Comparison of ENCODE assay signal across 9 cellular contexts in the genomic region with DNA sequence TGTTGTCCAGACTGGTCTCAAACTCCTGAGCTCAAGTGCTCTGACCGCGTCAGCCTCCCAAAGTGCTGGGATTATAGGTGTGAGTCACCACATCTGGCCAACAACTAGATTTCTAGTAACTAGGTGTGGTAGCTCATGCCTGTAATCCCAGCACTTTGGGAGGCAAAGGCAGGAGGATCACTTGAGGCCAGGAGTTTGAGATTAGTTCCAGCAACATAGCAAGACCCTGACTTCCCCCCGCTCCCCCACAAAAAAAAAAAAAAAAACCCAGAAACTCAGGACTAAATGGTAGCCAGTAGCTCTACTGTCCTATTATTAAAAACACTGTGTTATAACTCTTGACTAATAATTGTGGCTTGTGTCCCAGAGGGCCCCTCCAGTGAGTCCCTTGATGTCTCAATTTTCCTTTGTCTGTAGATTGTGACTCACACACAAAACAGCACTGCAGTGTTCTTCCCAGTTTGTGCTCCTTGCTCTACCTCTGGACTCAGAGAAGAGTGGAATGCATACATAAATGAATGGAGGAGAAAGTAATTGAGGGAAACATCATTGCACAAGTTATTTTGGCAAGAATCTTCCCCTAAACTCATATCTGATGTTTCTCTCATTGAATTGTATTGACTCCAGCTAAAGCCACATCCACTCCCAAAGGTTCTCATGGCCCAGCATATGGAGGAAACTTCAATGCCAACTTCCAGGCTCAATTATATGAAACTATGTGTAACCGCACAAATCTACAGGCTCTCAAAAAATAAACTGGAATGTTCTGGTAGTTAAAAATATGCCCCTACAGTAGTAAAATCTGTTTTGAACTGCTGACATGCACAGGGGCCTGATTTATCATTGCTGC. TPM values are rescaled to one million over a fixed set of nuclear protein-coding genes. Genes with fewer than 3 reads are reported as not detected.
DNase-seq lines count a peak whose midpoint lies in the region; ATAC-seq and TF ChIP-seq lines count a peak whose summit lies in the region.
"Had no signal": no experiment of that assay in that cellular context is flagged by ENCODE, and none has a peak within 500 bp of the region (broad histone marks: within the 10 kb centered on the region; RNA-seq: fewer than 3 reads in every experiment).

No MANE protein-coding gene starts in this region.

- DNase-seq in Right ventricle myocardium inferior (ENCODE audit: missing footprints) (no peak), cardiac septum (ENCODE audit: low spot score) (no peak), activated B cell treated with CpG ODN at 0.5 μM for 24 hours (no peak), right atrium auricular region (ENCODE audit: low spot score) (peak; percentile 77), GM13976 (ENCODE audit: low spot score) (no peak), HuH-7.5 (ENCODE audit: low spot score) (no peak), DMS114 treated with DMSO at 0.1 percent for 48 hours (lab: John Stamatoyannopoulos, UW; ENCODE audit: unreplicated experiment) (no peak)
- DNase-seq: NCI-H2107 had no signal

- no peak overlapping the region for H3K4me3 ChIP-seq in right atrium auricular region

- no peak overlapping the region for H3K4me3 Mint-ChIP-seq in activated B cell treated with CpG ODN at 0.5 μM for 24 hours

- peaks cover 82% of the 10 kb centered on the region for H3K4me1 Mint-ChIP-seq in activated B cell treated with CpG ODN at 0.5 μM for 24 hours

- H3K27ac Mint-ChIP-seq in activated B cell treated with CpG ODN at 0.5 μM for 24 hours: peak overlapping the region; percentile 48

- H3K9me3 Mint-ChIP-seq in activated B cell treated with CpG ODN at 0.5 μM for 24 hours: no peaks in the 10 kb centered on the region

- intact Hi-C loops in Right ventricle myocardium inferior (cut with DNase I) (no loop called here), cardiac septum (cut with DNase I) (no loop called here), activated B cell treated with CpG ODN at 0.5 μM for 24 hours (cut with micrococcal nuclease) (no loop called here)

- POLR2A ChIA-PET in activated B cell treated with CpG ODN at 0.5 μM for 24 hours (lab: Charles Lee): interaction anchor here (0.8 to 2.3 kb wide), 2 partner anchors 9 to 36 kb away, joined by 3 to 15 read pairs; a partner anchor contains a TSS

- no peaks in the 10 kb centered on the region for H3K9me3 ChIP-seq in right atrium auricular region

- H3K36me3 Mint-ChIP-seq in activated B cell treated with CpG ODN at 0.5 μM for 24 hours (ENCODE audit: low read depth): peaks cover 34% of the 10 kb centered on the region

- peaks cover 28% of the 10 kb centered on the region for H3K36me3 ChIP-seq in right atrium auricular region

- no peaks in the 10 kb centered on the region for H3K27me3 Mint-ChIP-seq in activated B cell treated with CpG ODN at 0.5 μM for 24 hours

- peak; percentile 33 for ATAC-seq in Right ventricle myocardium inferior
- no peak for ATAC-seq in activated B cell treated with CpG ODN at 0.5 μM for 24 hours (ENCODE audit: low read depth)
- no peak for ATAC-seq in GM21529 (IDR thresholded peaks at IDR 0.05; ENCODE audit: unreplicated experiment)

- peak overlapping the region in 1 of 2 donors; percentile 23 for H3K27ac ChIP-seq in right atrium auricular region

- in situ Hi-C loops in GM13976 (cut with MboI; ENCODE audit: low sequenced_read_pairs, unreplicated experiment): no loop called here

- no peaks in the 10 kb centered on the region for H3K27me3 ChIP-seq in right atrium auricular region

- TF ChIP-seq CTCF in activated B cell treated with CpG ODN at 0.5 μM for 24 hours (IDR thresholded peaks at IDR 0.05) (no peak), right atrium auricular region (IDR thresholded peaks at IDR 0.05) (no peak), GM13976 (IDR thresholded peaks at IDR 0.05; ENCODE audit: borderline replicate concordance, control extremely low read depth, extremely low read depth, insufficient read depth, missing control alignments) (no peak)

- CTCF ChIA-PET in activated B cell treated with CpG ODN at 0.5 μM for 24 hours (lab: Charles Lee): no interaction called here

- peaks cover 0 to 95% of the 10 kb centered on the region in 2 donors for H3K4me1 ChIP-seq in right atrium auricular region

RNA-seq across cellular contexts. Expression of a gene that starts 8.8 kb away (rescaled TPM):
- total RNA-seq in Right ventricle myocardium inferior (4,733 TPM), cardiac septum (3,215 TPM), activated B cell treated with CpG ODN at 0.5 μM for 24 hours (3,880 and 4,323 TPM in 2 replicates), right atrium auricular region (1,000 to 10,000 TPM; 2,150 to 2,159 TPM)
